18 cellular contexts compared by ENCODE assay signal in the genomic region with DNA sequence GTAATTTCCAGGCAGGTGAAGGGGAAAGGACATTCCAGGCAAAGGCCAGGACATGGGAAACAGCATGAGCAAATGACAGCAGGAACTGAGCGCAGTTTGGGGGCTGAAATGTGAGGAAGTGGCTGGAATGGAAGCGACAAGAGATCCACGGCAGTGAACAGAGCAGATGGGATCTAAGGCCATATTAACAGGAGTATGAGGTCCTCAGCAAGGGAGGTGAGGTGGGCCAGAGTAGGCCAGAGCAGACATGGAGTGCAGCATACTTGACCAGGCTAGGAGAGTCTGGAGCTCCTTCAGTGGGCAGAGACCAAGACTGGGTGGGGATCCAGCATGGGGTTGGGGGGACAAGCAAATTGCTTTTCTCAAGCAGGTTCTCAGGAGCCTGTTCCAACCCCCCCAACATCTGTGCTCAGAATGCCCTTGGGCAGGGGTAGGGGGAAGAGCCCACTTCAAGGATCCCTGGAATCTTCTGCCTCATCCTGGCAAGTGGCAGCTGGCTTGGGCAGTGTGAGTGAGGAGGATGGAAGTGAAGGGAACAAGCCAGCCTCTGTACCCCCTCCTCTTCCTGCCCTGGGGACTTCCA. TPM values are rescaled to one million over a fixed set of nuclear protein-coding genes. Genes with fewer than 3 reads are reported as not detected.
DNase-seq lines count a peak whose midpoint lies in the region; ATAC-seq and TF ChIP-seq lines count a peak whose summit lies in the region.
"Had no signal": no experiment of that assay in that cellular context is flagged by ENCODE, and none has a peak within 500 bp of the region (broad histone marks: within the 10 kb centered on the region; RNA-seq: fewer than 3 reads in every experiment).

No MANE protein-coding gene starts in this region.

- H3K4me2 ChIP-seq in osteoblast (ENCODE audit: insufficient read depth, low read length): no peak overlapping the region

- no peaks in the 10 kb centered on the region for H3K79me2 ChIP-seq in osteoblast (ENCODE audit: insufficient read depth, low read length)

- TF ChIP-seq CTCF in chondrocyte (IDR thresholded peaks at IDR 0.05) (no peak), osteoblast (IDR thresholded peaks at IDR 0.05; ENCODE audit: extremely low read depth, low read depth, low read length) (no peak), upper lobe of right lung (IDR thresholded peaks at IDR 0.05) (no peak)

- H3K27ac ChIP-seq in osteoblast (ENCODE audit: low read depth, low read length) (no peak overlapping the region), upper lobe of right lung (no peak overlapping the region)
- H3K27ac ChIP-seq: BLaER1 treated with 17β-estradiol and CSF1 and Interleukin-3, amounts not matched to agents 10 nM and 100 nM; HL-60 had no signal

- no peak for DNase-seq in activated naive CD8-positive, alpha-beta T cell treated with anti-CD3 and anti-CD28 coated beads, Interleukin-2, amount 50 U/mL, for 24 hours
- DNase-seq in activated naive CD8-positive, alpha-beta T cell treated with anti-CD3 and anti-CD28 coated beads for 36 hours: no peak
- DNase-seq in chondrocyte (ENCODE audit: low spot score) (peak; percentile 43), osteoblast (ENCODE audit: insufficient read length, low spot score, missing footprints) (peak; percentile 66), upper lobe of right lung (peak; percentile 40), EL (no peak), sciatic nerve (ENCODE audit: low spot score) (no peak)
- DNase-seq: 8988T; AML-193; Calu3; CD4-positive, alpha-beta T cell; DMS 273 treated with DMSO at 0.1 percent for 48 hours; HFFc6 had no signal

- no peaks in the 10 kb centered on the region for H3K36me3 Mint-ChIP-seq in activated naive CD8-positive, alpha-beta T cell treated with anti-CD3 and anti-CD28 coated beads, Interleukin-2, amount 50 U/mL, for 24 hours (ENCODE audit: low read depth)
- no peaks in the 10 kb centered on the region for H3K36me3 Mint-ChIP-seq in activated naive CD8-positive, alpha-beta T cell treated with anti-CD3 and anti-CD28 coated beads for 36 hours
- peaks cover 1% of the 10 kb centered on the region for H3K36me3 Mint-ChIP-seq in chondrocyte (ENCODE audit: low read depth)

- H3K4me1 ChIP-seq in osteoblast (ENCODE audit: insufficient read depth, low read length): no peaks in the 10 kb centered on the region
- no peaks in the 10 kb centered on the region for H3K4me1 ChIP-seq in upper lobe of right lung
- H3K4me1 ChIP-seq: HAP-1 had no signal

- no peaks in the 10 kb centered on the region for H3K4me1 Mint-ChIP-seq in activated naive CD8-positive, alpha-beta T cell treated with anti-CD3 and anti-CD28 coated beads, Interleukin-2, amount 50 U/mL, for 24 hours
- no peaks in the 10 kb centered on the region for H3K4me1 Mint-ChIP-seq in activated naive CD8-positive, alpha-beta T cell treated with anti-CD3 and anti-CD28 coated beads for 36 hours
- H3K4me1 Mint-ChIP-seq in chondrocyte (ENCODE audit: low read depth): no peaks in the 10 kb centered on the region

- H3K4me3 ChIP-seq in osteoblast (ENCODE audit: insufficient read depth, low read length) (no peak overlapping the region), upper lobe of right lung (no peak overlapping the region)
- H3K4me3 ChIP-seq: BLaER1 treated with 17β-estradiol and CSF1 and Interleukin-3, amounts not matched to agents 10 nM and 100 nM; GM12878; HAP-1 had no signal

- H3K27me3 ChIP-seq in osteoblast (ENCODE audit: insufficient read depth, low read length): peaks cover 4% of the 10 kb centered on the region
- no peaks in the 10 kb centered on the region for H3K27me3 ChIP-seq in upper lobe of right lung
- H3K27me3 ChIP-seq: BLaER1 treated with 17β-estradiol and CSF1 and Interleukin-3, amounts not matched to agents 10 nM and 100 nM had no signal

- H3K27me3 Mint-ChIP-seq in activated naive CD8-positive, alpha-beta T cell treated with anti-CD3 and anti-CD28 coated beads, Interleukin-2, amount 50 U/mL, for 24 hours: peaks cover 7% of the 10 kb centered on the region
- peaks cover 12% of the 10 kb centered on the region for H3K27me3 Mint-ChIP-seq in activated naive CD8-positive, alpha-beta T cell treated with anti-CD3 and anti-CD28 coated beads for 36 hours
- no peaks in the 10 kb centered on the region for H3K27me3 Mint-ChIP-seq in chondrocyte (ENCODE audit: low read depth)

- peaks cover 3% of the 10 kb centered on the region for H4K20me1 ChIP-seq in osteoblast (ENCODE audit: insufficient read depth, low read length)

- intact Hi-C loops in upper lobe of right lung (cut with DNase I) (loop anchor here (5.0 kb wide), 1 partner anchor 306 kb away; no protein-coding TSS in a partner anchor), sciatic nerve (cut with DNase I) (loop anchor here (5.0 kb wide), 2 partner anchors 139 to 311 kb away; no protein-coding TSS in a partner anchor)

- H3K36me3 ChIP-seq in osteoblast (ENCODE audit: insufficient read depth, low read length) (no peaks in the 10 kb centered on the region), upper lobe of right lung (peaks cover 5% of the 10 kb centered on the region)
- H3K36me3 ChIP-seq: BLaER1 treated with 17β-estradiol and CSF1 and Interleukin-3, amounts not matched to agents 10 nM and 100 nM had no signal

- H3K4me3 Mint-ChIP-seq in activated naive CD8-positive, alpha-beta T cell treated with anti-CD3 and anti-CD28 coated beads, Interleukin-2, amount 50 U/mL, for 24 hours: no peak overlapping the region
- H3K4me3 Mint-ChIP-seq in activated naive CD8-positive, alpha-beta T cell treated with anti-CD3 and anti-CD28 coated beads for 36 hours: no peak overlapping the region
- H3K4me3 Mint-ChIP-seq in chondrocyte (ENCODE audit: unreplicated experiment): no peak overlapping the region
- H3K4me3 Mint-ChIP-seq: CD4-positive, alpha-beta T cell; HFFc6 had no signal

- H3K9me3 Mint-ChIP-seq in activated naive CD8-positive, alpha-beta T cell treated with anti-CD3 and anti-CD28 coated beads, Interleukin-2, amount 50 U/mL, for 24 hours: no peaks in the 10 kb centered on the region
- H3K9me3 Mint-ChIP-seq in activated naive CD8-positive, alpha-beta T cell treated with anti-CD3 and anti-CD28 coated beads for 36 hours: no peaks in the 10 kb centered on the region
- no peaks in the 10 kb centered on the region for H3K9me3 Mint-ChIP-seq in chondrocyte (ENCODE audit: low read depth)
- H3K9me3 Mint-ChIP-seq: CD4-positive, alpha-beta T cell; HFFc6 had no signal

- H3K27ac Mint-ChIP-seq in activated naive CD8-positive, alpha-beta T cell treated with anti-CD3 and anti-CD28 coated beads, Interleukin-2, amount 50 U/mL, for 24 hours: peak overlapping the region; percentile 3
- no peak overlapping the region for H3K27ac Mint-ChIP-seq in activated naive CD8-positive, alpha-beta T cell treated with anti-CD3 and anti-CD28 coated beads for 36 hours
- no peak overlapping the region for H3K27ac Mint-ChIP-seq in chondrocyte (ENCODE audit: unreplicated experiment)
- H3K27ac Mint-ChIP-seq: CD4-positive, alpha-beta T cell; HFFc6 had no signal

- ATAC-seq in activated naive CD8-positive, alpha-beta T cell treated with anti-CD3 and anti-CD28 coated beads, Interleukin-2, amount 50 U/mL, for 24 hours: no peak
- no peak for ATAC-seq in upper lobe of right lung
- no peak for ATAC-seq in sciatic nerve
- no peak for ATAC-seq in GM18858 (IDR thresholded peaks at IDR 0.05; ENCODE audit: unreplicated experiment)

- H2AFZ ChIP-seq in osteoblast (ENCODE audit: low read length): no peak overlapping the region

- H3K9me3 ChIP-seq in osteoblast (ENCODE audit: low read depth, low read length): no peaks in the 10 kb centered on the region
- no peaks in the 10 kb centered on the region for H3K9me3 ChIP-seq in upper lobe of right lung
- H3K9me3 ChIP-seq: BLaER1 treated with 17β-estradiol and CSF1 and Interleukin-3, amounts not matched to agents 10 nM and 100 nM; HAP-1 had no signal

RNA-seq across cellular contexts. Expression of gene DAB2IP, which starts 34.5 kb away (rescaled TPM):
- under 1 TPM; 0.18 to 0.33 TPM for total RNA-seq in activated naive CD8-positive, alpha-beta T cell treated with anti-CD3 and anti-CD28 coated beads for 36 hours
- total RNA-seq in chondrocyte (36.6 to 66.7 TPM (median 58.5 TPM) in 3 replicates), osteoblast (49.2 and 60.8 TPM in 2 replicates), upper lobe of right lung (81.6 TPM), sciatic nerve (70.7 TPM)

Comparison
In these comparisons a context has a peak if more than half of its experiments do, and no peak if none do; other contexts are left out.
1. DNase-seq: peak in chondrocyte (single experiment), osteoblast (single experiment) and upper lobe of right lung (single experiment); none in activated naive CD8-positive, alpha-beta T cell treated with anti-CD3 and anti-CD28 coated beads, Interleukin-2, amount 50 U/mL, for 24 hours (single experiment), activated naive CD8-positive, alpha-beta T cell treated with anti-CD3 and anti-CD28 coated beads for 36 hours (single experiment), EL (single experiment) and sciatic nerve (single experiment).
2. RNA of gene DAB2IP, which starts 34.5 kb away (total RNA-seq): 81.6 TPM in upper lobe of right lung (single experiment), 70.7 TPM in sciatic nerve (single experiment), 49.2 to 60.8 TPM in osteoblast and 36.6 to 66.7 TPM in chondrocyte; 0.18 to 0.33 TPM in activated naive CD8-positive, alpha-beta T cell treated with anti-CD3 and anti-CD28 coated beads for 36 hours; every median in the first group is over 10 times any median in the second.